16 cellular contexts compared by ENCODE assay signal in genomic region chr4:142274137-142274536, GRCh38.
DNase-seq lines count a peak whose midpoint lies in the region; ATAC-seq and TF ChIP-seq lines count a peak whose summit lies in the region.
"Had no signal": no experiment of that assay in that cellular context is flagged by ENCODE, and none has a peak within 500 bp of the region (broad histone marks: within the 10 kb centered on the region; RNA-seq: fewer than 3 reads in every experiment).

No MANE protein-coding gene starts in this region.

- TF ChIP-seq CTCF in fibroblast of mammary gland (conservative IDR thresholded peaks at IDR 0.05; ENCODE audit: control insufficient read depth, insufficient read depth, low read depth, low read length) = no peak

- H3K36me3 ChIP-seq in SJCRH30 = no peaks in the 10 kb centered on the region; the same call in 1 of the 2 replicates
- H3K36me3 ChIP-seq: upper lobe of right lung had no signal

- H3K27ac Mint-ChIP-seq in activated naive CD8-positive, alpha-beta T cell = peak overlapping the region; percentile 71
- H3K27ac Mint-ChIP-seq in activated naive CD8-positive, alpha-beta T cell treated with anti-CD3 and anti-CD28 coated beads for 36 hours = no peak overlapping the region
- H3K27ac Mint-ChIP-seq in naive thymus-derived CD8-positive, alpha-beta T cell = peak overlapping the region in 2 of 10 donors; percentile 12 to 55
- H3K27ac Mint-ChIP-seq: progenitor cell of endocrine pancreas had no signal

- H3K27me3 ChIP-seq in SJCRH30 = no peaks in the 10 kb centered on the region
- H3K27me3 ChIP-seq: upper lobe of right lung had no signal

- H3K4me3 Mint-ChIP-seq in activated naive CD8-positive, alpha-beta T cell = no peak overlapping the region
- no peak overlapping the region for H3K4me3 Mint-ChIP-seq in activated naive CD8-positive, alpha-beta T cell treated with anti-CD3 and anti-CD28 coated beads for 36 hours
- no peak overlapping the region for H3K4me3 Mint-ChIP-seq in naive thymus-derived CD8-positive, alpha-beta T cell

- peaks cover 83% of the 10 kb centered on the region for H3K4me1 Mint-ChIP-seq in activated naive CD8-positive, alpha-beta T cell (ENCODE audit: low read depth)
- peaks cover 39% of the 10 kb centered on the region for H3K4me1 Mint-ChIP-seq in activated naive CD8-positive, alpha-beta T cell treated with anti-CD3 and anti-CD28 coated beads for 36 hours
- peaks cover 23 to 37% (median 27%) of the 10 kb centered on the region in 4 donors for H3K4me1 Mint-ChIP-seq in naive thymus-derived CD8-positive, alpha-beta T cell

- 0 out of 2 replicates have a peak overlapping the region, but pooled peaks have one; percentile 12 for H3K27ac ChIP-seq in SJCRH30
- H3K27ac ChIP-seq: coronary artery, upper lobe of right lung had no signal

- no peak for ATAC-seq in naive thymus-derived CD8-positive, alpha-beta T cell
- ATAC-seq in HG03342 (IDR thresholded peaks at IDR 0.05; ENCODE audit: unreplicated experiment) = no peak
- ATAC-seq: upper lobe of right lung had no signal

- DNase-seq in activated naive CD8-positive, alpha-beta T cell treated with anti-CD3 and anti-CD28 coated beads for 36 hours = no peak
- DNase-seq in SJCRH30 (peak in 1 of 2 experiments; percentile 15), fibroblast of mammary gland (ENCODE audit: low read depth) (peak; percentile 62), iPS-NIHi11 (ENCODE audit: low spot score) (no peak), cerebellar nuclear complex (lab: John Stamatoyannopoulos, UW) (no peak)
- DNase-seq in naive thymus-derived CD8-positive, alpha-beta T cell = no peak
- DNase-seq: activated CD4-positive, CD25-positive, alpha-beta regulatory T cell; activated effector memory CD4-positive, alpha-beta T cell treated with anti-CD3 and anti-CD28 coated beads, Interleukin-2, amount 50 U/mL, for 16 hours; DMS53; NCI-H2171; stimulated activated CD4-positive, alpha-beta T cell treated with anti-CD3 and anti-CD28 coated beads, Interleukin-1b, Interleukin-23, amount 100 ng/mL, for 48 hours; upper lobe of right lung had no signal

- H3K27me3 Mint-ChIP-seq in activated naive CD8-positive, alpha-beta T cell = no peaks in the 10 kb centered on the region
- H3K27me3 Mint-ChIP-seq in activated naive CD8-positive, alpha-beta T cell treated with anti-CD3 and anti-CD28 coated beads for 36 hours = no peaks in the 10 kb centered on the region
- no peaks in the 10 kb centered on the region for H3K27me3 Mint-ChIP-seq in naive thymus-derived CD8-positive, alpha-beta T cell

- H3K4me1 ChIP-seq in SJCRH30 = peaks cover 7% of the 10 kb centered on the region; the same call in 1 of the 2 replicates
- H3K4me1 ChIP-seq: upper lobe of right lung had no signal

- peaks cover 23% of the 10 kb centered on the region for H3K36me3 Mint-ChIP-seq in activated naive CD8-positive, alpha-beta T cell
- peaks cover 46% of the 10 kb centered on the region for H3K36me3 Mint-ChIP-seq in activated naive CD8-positive, alpha-beta T cell treated with anti-CD3 and anti-CD28 coated beads for 36 hours
- peaks cover 5 to 32% (median 25%) of the 10 kb centered on the region in 3 donors for H3K36me3 Mint-ChIP-seq in naive thymus-derived CD8-positive, alpha-beta T cell

- POLR2A ChIA-PET in naive thymus-derived CD8-positive, alpha-beta T cell (lab: Charles Lee) = no interaction called here

- no peaks in the 10 kb centered on the region for H3K9me3 ChIP-seq in SJCRH30 (replicated peaks)
- H3K9me3 ChIP-seq: upper lobe of right lung had no signal

- no peaks in the 10 kb centered on the region for H3K9me3 Mint-ChIP-seq in activated naive CD8-positive, alpha-beta T cell (ENCODE audit: low read depth)
- peaks cover 3% of the 10 kb centered on the region for H3K9me3 Mint-ChIP-seq in activated naive CD8-positive, alpha-beta T cell treated with anti-CD3 and anti-CD28 coated beads for 36 hours
- H3K9me3 Mint-ChIP-seq in naive thymus-derived CD8-positive, alpha-beta T cell = no peaks in the 10 kb centered on the region

- no peak overlapping the region for H3K4me3 ChIP-seq in SJCRH30
- H3K4me3 ChIP-seq in fibroblast of mammary gland (ENCODE audit: control insufficient read depth, low read depth, low read length) = no peak overlapping the region
- H3K4me3 ChIP-seq: coronary artery, upper lobe of right lung had no signal
